ENCODE assay signal across 27 cellular contexts in the genomic region with DNA sequence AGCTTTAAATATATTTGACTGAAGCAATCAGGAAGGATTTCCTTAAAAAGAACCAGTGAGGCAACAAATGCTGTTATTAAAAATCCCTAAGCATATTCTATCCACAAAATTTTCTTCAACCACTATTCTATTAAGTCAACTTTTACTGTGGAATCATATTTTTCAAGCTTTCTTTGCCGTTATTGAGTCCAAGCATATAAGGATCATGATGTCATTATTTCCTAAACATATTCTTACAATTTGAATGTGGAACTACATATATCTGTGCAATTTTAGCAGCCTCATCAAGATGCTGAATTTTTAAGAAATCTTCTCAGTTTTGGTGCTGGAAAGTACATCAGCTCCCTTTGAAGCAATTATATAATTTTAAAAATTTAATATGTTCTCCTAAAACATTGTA. TPM values are rescaled to one million over a fixed set of nuclear protein-coding genes. Genes with fewer than 3 reads are reported as not detected.
"Had no signal": no experiment of that assay in that cellular context is flagged by ENCODE, and none has a peak within 500 bp of the region (broad histone marks: within the 10 kb centered on the region; RNA-seq: fewer than 3 reads in every experiment).

No MANE protein-coding gene starts in this region.

- H3K9me3 Mint-ChIP-seq: immature natural killer cell; natural killer cell treated with Interleukin-12 subunit alpha and Interleukin-12 subunit beta and Interleukin-15 and Interleukin-18, amount 100 ng/mL, for 72 hours; stimulated activated effector memory CD8-positive, alpha-beta T cell treated with anti-CD3 and anti-CD28 coated beads, Interleukin-12 subunit alpha, Interleukin-12 subunit beta, amount 100 ng/mL, for 72 hours; stimulated activated naive CD8-positive, alpha-beta T cell treated with anti-CD3 and anti-CD28 coated beads, Interleukin-15, Interleukin-2, amounts not matched to agents 100 ng/mL and 50 ng/mL, for 24 hours had no signal

- H3K4me3 ChIP-seq: left lung, lower lobe of right lung, ovary, right atrium auricular region, skin epidermis, spleen, suprapubic skin, thoracic aorta, tibial artery, upper lobe of right lung had no signal

- H3K9me3 ChIP-seq: left lung, lower lobe of right lung, ovary, right atrium auricular region, spleen, suprapubic skin, thoracic aorta, tibial artery, upper lobe of right lung had no signal

- H3K27me3 ChIP-seq: left lung, ovary, right atrium auricular region, spleen, suprapubic skin, tibial artery, upper lobe of right lung had no signal

- H3K36me3 ChIP-seq: ovary had no signal

- H3K27ac Mint-ChIP-seq: immature natural killer cell; mesothelial cell of epicardium; progenitor cell of endocrine pancreas; stimulated activated effector memory CD8-positive, alpha-beta T cell treated with anti-CD3 and anti-CD28 coated beads, Interleukin-12 subunit alpha, Interleukin-12 subunit beta, amount 100 ng/mL, for 72 hours; stimulated activated naive CD8-positive, alpha-beta T cell treated with anti-CD3 and anti-CD28 coated beads, Interleukin-15, Interleukin-2, amounts not matched to agents 100 ng/mL and 50 ng/mL, for 24 hours had no signal

- H3K27me3 Mint-ChIP-seq: naive thymus-derived CD4-positive, alpha-beta T cell; natural killer cell treated with Interleukin-12 subunit alpha and Interleukin-12 subunit beta and Interleukin-15 and Interleukin-18, amount 100 ng/mL, for 72 hours; progenitor cell of endocrine pancreas; stimulated activated naive CD8-positive, alpha-beta T cell treated with anti-CD3 and anti-CD28 coated beads, Interleukin-15, Interleukin-2, amounts not matched to agents 100 ng/mL and 50 ng/mL, for 24 hours had no signal

- ATAC-seq: left colon; left lung; lower lobe of right lung; naive thymus-derived CD4-positive, alpha-beta T cell; natural killer cell treated with Interleukin-12 subunit alpha and Interleukin-12 subunit beta and Interleukin-15 and Interleukin-18, amount 100 ng/mL, for 72 hours; sciatic nerve; stimulated activated effector memory CD8-positive, alpha-beta T cell treated with anti-CD3 and anti-CD28 coated beads, Interleukin-12 subunit alpha, Interleukin-12 subunit beta, amount 100 ng/mL, for 72 hours; upper lobe of right lung had no signal

- H3K27ac ChIP-seq: left lung, lower lobe of right lung, ovary, right atrium auricular region, skin epidermis, spleen, suprapubic skin, thoracic aorta, tibial artery, upper lobe of right lung had no signal

- H3K4me1 ChIP-seq: right atrium auricular region had no signal

- DNase-seq: hypothalamus; immature natural killer cell; kidney; left colon; left lung; lower lobe of right lung; mammary epithelial cell; mesendoderm; naive thymus-derived CD4-positive, alpha-beta T cell; ovary; spleen; stimulated activated CD4-positive, alpha-beta T cell treated with anti-CD3 and anti-CD28 coated beads, Interleukin-4, amount 100 ng/mL, for 24 hours; stimulated activated naive CD4-positive, alpha-beta T cell; tibial artery; trophoblast cell; upper lobe of right lung had no signal

- H3K4me3 Mint-ChIP-seq: immature natural killer cell; mesothelial cell of epicardium; natural killer cell treated with Interleukin-12 subunit alpha and Interleukin-12 subunit beta and Interleukin-15 and Interleukin-18, amount 100 ng/mL, for 72 hours; stimulated activated effector memory CD8-positive, alpha-beta T cell treated with anti-CD3 and anti-CD28 coated beads, Interleukin-12 subunit alpha, Interleukin-12 subunit beta, amount 100 ng/mL, for 72 hours; stimulated activated naive CD8-positive, alpha-beta T cell treated with anti-CD3 and anti-CD28 coated beads, Interleukin-15, Interleukin-2, amounts not matched to agents 100 ng/mL and 50 ng/mL, for 24 hours had no signal

RNA-seq across cellular contexts. Expression of a gene that starts 5.6 kb away (rescaled TPM):
- polyA plus RNA-seq: neural cell had no signal
